Comparison of ENCODE assay signal across 16 cellular contexts in genomic region chr17:32955155-32955554, GRCh38. TPM values are rescaled to one million over a fixed set of nuclear protein-coding genes. Genes with fewer than 3 reads are reported as not detected.
DNase-seq lines count a peak whose midpoint lies in the region; ATAC-seq and TF ChIP-seq lines count a peak whose summit lies in the region.
"Had no signal": no experiment of that assay in that cellular context is flagged by ENCODE, and none has a peak within 500 bp of the region (broad histone marks: within the 10 kb centered on the region; RNA-seq: fewer than 3 reads in every experiment).

No MANE protein-coding gene starts in this region.

- DNase-seq in Caco-2 (no peak), colonic mucosa (no peak), transverse colon (no peak), C1 segment of cervical spinal cord (lab: John Stamatoyannopoulos, UW) (no peak), COLO668 (lab: John Stamatoyannopoulos, UW; ENCODE audit: unreplicated experiment) (no peak)
- DNase-seq: AML-193; CD8-positive, alpha-beta T cell; COR-L47; HCEC 1CT had no signal

- H3K36me3 Mint-ChIP-seq in Caco-2 (ENCODE audit: insufficient read depth, unreplicated experiment): peaks cover 4% of the 10 kb centered on the region
- H3K36me3 Mint-ChIP-seq: CD14-positive monocyte; CD8-positive, alpha-beta T cell had no signal

- H3K27me3 Mint-ChIP-seq in Caco-2 (ENCODE audit: insufficient read depth, unreplicated experiment): no peaks in the 10 kb centered on the region

- intact Hi-C loops in Caco-2 (cut with micrococcal nuclease; ENCODE audit: unreplicated experiment) (no loop called here), colonic mucosa (cut with DNase I) (no loop called here), transverse colon (cut with DNase I; ENCODE audit: low total_unique reads) (no loop called here)

- H3K4me1 Mint-ChIP-seq in Caco-2 (ENCODE audit: low read depth, unreplicated experiment): peaks cover 39% of the 10 kb centered on the region
- H3K4me1 Mint-ChIP-seq: CD14-positive monocyte, GM23338 had no signal

- TF ChIP-seq CTCF in Caco-2 (IDR thresholded peaks at IDR 0.05; ENCODE audit: insufficient read depth in 1 of 2, low read depth in 1 of 2, low read length in 1 of 2, severe bottlenecking in 1 of 2, unreplicated experiment in 1 of 2) (no peak), colonic mucosa (IDR thresholded peaks at IDR 0.05) (no peak), transverse colon (IDR thresholded peaks at IDR 0.05) (no peak)

- no peak for TF ChIP-seq EP300 in transverse colon (IDR thresholded peaks at IDR 0.05; ENCODE audit: low read depth)

- peaks cover 36% of the 10 kb centered on the region for H3K4me1 ChIP-seq in Caco-2
- H3K4me1 ChIP-seq in colonic mucosa: no peaks in the 10 kb centered on the region
- peaks cover 0 to 9% of the 10 kb centered on the region in 2 donors for H3K4me1 ChIP-seq in muscle layer of duodenum (ENCODE audit: control insufficient read depth in 1 of 2, insufficient read depth in 2 of 2, low read length in 2 of 2)
- peaks cover 0 to 46% (median 26%) of the 10 kb centered on the region in 4 donors for H3K4me1 ChIP-seq in transverse colon

- H3K27ac ChIP-seq in colonic mucosa (peak overlapping the region; percentile 87), muscle layer of duodenum (ENCODE audit: low read length) (peak overlapping the region; percentile 16), transverse colon (peak overlapping the region; percentile 71 to 81 (median 78))
- H3K27ac ChIP-seq: A549, HL-60 had no signal

- no peak for TF ChIP-seq POLR2A in transverse colon (IDR thresholded peaks at IDR 0.05)

- H3K36me3 ChIP-seq in Caco-2 (ENCODE audit: control insufficient read depth, insufficient read depth, low read length) (no peaks in the 10 kb centered on the region), colonic mucosa (no peaks in the 10 kb centered on the region), muscle layer of duodenum (ENCODE audit: control insufficient read depth in 1 of 2, insufficient read depth in 2 of 2, low read length in 2 of 2) (no peaks in the 10 kb centered on the region), transverse colon (no peaks in the 10 kb centered on the region)

- H3K4me3 ChIP-seq in Caco-2 (ENCODE audit: low read depth, low read length) (no peak overlapping the region), colonic mucosa (no peak overlapping the region), muscle layer of duodenum (ENCODE audit: low read depth in 1 of 2, low read length in 2 of 2) (no peak overlapping the region), transverse colon (no peak overlapping the region)
- H3K4me3 ChIP-seq: A549, GM23338 had no signal

- H3K27ac Mint-ChIP-seq in Caco-2 (ENCODE audit: unreplicated experiment): peak overlapping the region; percentile 39
- H3K27ac Mint-ChIP-seq: CD14-positive monocyte; CD8-positive, alpha-beta T cell; GM23338 had no signal

- no TSS peak for BruUV-seq in Caco-2 (replicated peaks; lab: Mats Ljungman, UMichigan)

- in situ Hi-C loops in transverse colon (cut with MboI; ENCODE audit: low pct_ligation_motif_present in 1 of 4, low pct_unique_long_range_greater_than_20kb in 1 of 4, low sequenced_read_pairs in 3 of 4): no loop called here

- no peaks in the 10 kb centered on the region; the same call in 1 of the 2 replicates for H3K27me3 ChIP-seq in Caco-2 (replicated peaks; ENCODE audit: control insufficient read depth, insufficient read depth, low read length)
- no peaks in the 10 kb centered on the region for H3K27me3 ChIP-seq in colonic mucosa
- no peaks in the 10 kb centered on the region for H3K27me3 ChIP-seq in muscle layer of duodenum (ENCODE audit: low read depth, low read length)
- H3K27me3 ChIP-seq in transverse colon: no peaks in the 10 kb centered on the region

- H3K9me3 ChIP-seq in Caco-2 (no peaks in the 10 kb centered on the region), colonic mucosa (no peaks in the 10 kb centered on the region), muscle layer of duodenum (ENCODE audit: control insufficient read depth in 1 of 2, low read length in 2 of 2) (no peaks in the 10 kb centered on the region), transverse colon (no peaks in the 10 kb centered on the region)
- H3K9me3 ChIP-seq: A549 had no signal

- H3K9me3 Mint-ChIP-seq in Caco-2 (ENCODE audit: unreplicated experiment): peaks cover 13% of the 10 kb centered on the region
- H3K9me3 Mint-ChIP-seq: CD14-positive monocyte; CD8-positive, alpha-beta T cell; GM23338 had no signal

- no peak for ATAC-seq in GM18519 (IDR thresholded peaks at IDR 0.05; ENCODE audit: low FRiP score, unreplicated experiment)
- ATAC-seq: CD8-positive, alpha-beta T cell; GM23338 had no signal

- WGBS in transverse colon (ENCODE audit: low coverage in 1 of 2), 2 donors: 83% methylated on average over 1 of the region's 1 CpG; no CpG with 5 or more reads in 1 of the 2 donors

- H3K4me3 Mint-ChIP-seq in Caco-2 (ENCODE audit: unreplicated experiment): peak overlapping the region; percentile 61
- H3K4me3 Mint-ChIP-seq: CD14-positive monocyte; CD8-positive, alpha-beta T cell; GM23338 had no signal

- POLR2A ChIA-PET in Caco-2 (lab: Charles Lee): interaction anchor here (0.5 kb wide), 1 partner anchor 469 kb away, joined by 5 read pairs; no protein-coding TSS in a partner anchor

- H3K9ac ChIP-seq in colonic mucosa (ENCODE audit: low read depth in 2 of 2, low read length in 2 of 2): no peak overlapping the region

- CTCF ChIA-PET in Caco-2 (lab: Charles Lee): interaction anchor here (1.7 kb wide), 2 partner anchors 11 to 43 kb away, joined by 5 to 11 read pairs; no protein-coding TSS in a partner anchor

RNA-seq across cellular contexts. Expression of gene TMEM98, which starts 27.2 kb away (rescaled TPM):
- total RNA-seq in Caco-2 (2022): 189 and 229 TPM in 2 replicates
- 100 to 1,000 TPM; 110 to 138 TPM for total RNA-seq in colonic mucosa
- total RNA-seq in transverse colon: 100 to 1,000 TPM in 3 of 4 donors, 10 to 100 TPM in 1; 70.7 to 219 (median 175) TPM
- total RNA-seq: CD8-positive, alpha-beta T cell had no signal

RNA-seq across cellular contexts. Expression of gene SPACA3, which starts 36.5 kb away (rescaled TPM):
- total RNA-seq in Caco-2 (2022) (0.82 and 1.1 TPM in 2 replicates), colonic mucosa (under 1 TPM in 1 of 2 donors, not detected in 1; 0.91 TPM), transverse colon (not detected)
- total RNA-seq: CD8-positive, alpha-beta T cell; GM23338; HT1080 had no signal

Comparison
In these comparisons a context has a peak if more than half of its experiments do, and no peak if none do; other contexts are left out.
1. H3K27ac ChIP-seq: peak in every context shown above with its lines; median percentile 87 in colonic mucosa; 78 in transverse colon; 16 in muscle layer of duodenum.